10 cellular contexts compared by ENCODE assay signal in the genomic region with DNA sequence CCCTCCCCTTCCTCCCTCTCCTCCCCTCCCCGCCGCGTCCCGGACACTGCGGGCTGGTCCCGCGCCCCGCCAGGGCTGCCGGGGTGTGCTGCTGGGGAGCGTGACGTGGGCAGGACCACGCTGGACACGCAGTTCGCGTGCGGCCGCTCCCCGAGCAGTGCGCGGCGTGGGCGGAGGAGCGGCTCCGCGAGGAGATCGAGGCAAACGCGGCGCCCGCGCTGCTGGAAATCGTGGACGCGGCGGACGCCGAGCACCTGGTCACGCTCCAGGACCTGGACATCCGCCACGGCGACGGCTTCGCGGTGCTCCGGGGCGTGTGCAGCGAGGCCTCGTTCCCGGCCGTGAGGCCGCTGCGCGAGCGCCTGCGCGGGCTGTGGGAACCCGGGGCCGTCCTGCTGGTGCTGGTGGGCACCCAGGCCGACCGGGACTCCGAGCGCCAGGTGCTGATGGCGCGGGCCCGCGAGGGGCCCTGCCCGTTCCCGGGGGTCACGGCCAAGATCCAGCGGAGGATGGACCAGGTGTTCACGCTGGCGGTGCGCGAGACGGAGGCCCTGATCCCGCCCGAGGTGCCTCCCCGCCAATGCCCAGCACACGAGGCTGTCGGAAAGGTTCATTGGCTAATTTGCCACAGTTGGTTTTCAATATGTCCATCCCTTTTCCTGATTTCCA.
DNase-seq lines count a peak whose midpoint lies in the region; ATAC-seq and TF ChIP-seq lines count a peak whose summit lies in the region.
"Had no signal": no experiment of that assay in that cellular context is flagged by ENCODE, and none has a peak within 500 bp of the region (broad histone marks: within the 10 kb centered on the region; RNA-seq: fewer than 3 reads in every experiment).

No MANE protein-coding gene starts in this region.

- no peak for TF ChIP-seq EP300 in tibial nerve (IDR thresholded peaks at IDR 0.05)

- H3K9me3 ChIP-seq in mesenchymal stem cell (ENCODE audit: control insufficient read depth, low read length) = no peaks in the 10 kb centered on the region
- peaks cover 0 to 18% (median 0%) of the 10 kb centered on the region in 4 donors for H3K9me3 ChIP-seq in tibial nerve

- no peaks in the 10 kb centered on the region for H3K79me1 ChIP-seq in mesenchymal stem cell (replicated peaks; ENCODE audit: low read length, poor library complexity, severe bottlenecking)

- TF ChIP-seq POLR2A in tibial nerve (IDR thresholded peaks at IDR 0.05) (peak in 1 of 2 donors; percentile 47), GM18505 (IDR thresholded peaks at IDR 0.05; ENCODE audit: borderline replicate concordance, extremely low read depth, insufficient read depth, insufficient read length) (no peak)

- H3K9me3 Mint-ChIP-seq in endothelial cell (ENCODE audit: unreplicated experiment) = peaks cover 6% of the 10 kb centered on the region

- no peak overlapping the region for H2AK5ac ChIP-seq in mesenchymal stem cell (ENCODE audit: low read length, severe bottlenecking)

- H2BK15ac ChIP-seq in mesenchymal stem cell (ENCODE audit: low read depth, poor library complexity, severe bottlenecking) = peak overlapping the region; percentile 67

- H3K9ac ChIP-seq in mesenchymal stem cell (ENCODE audit: low read length) = peak overlapping the region; percentile 99

- peak overlapping the region; percentile 76 for H2AFZ ChIP-seq in mesenchymal stem cell (ENCODE audit: low read depth, low read length)

- peak overlapping the region in 1 of 2 experiments; percentile 49 for H2BK12ac ChIP-seq in mesenchymal stem cell (ENCODE audit: low read length in 2 of 2)

- H4K91ac ChIP-seq in mesenchymal stem cell (ENCODE audit: low read length) = peak overlapping the region; percentile 86

- H3K27ac ChIP-seq in mesenchymal stem cell (ENCODE audit: low read length, poor library complexity, severe bottlenecking) (no peak overlapping the region), tibial nerve (peak overlapping the region; percentile 44 to 88 (median 83))

- peak overlapping the region; percentile 70 to 85 for H3K18ac ChIP-seq in mesenchymal stem cell (ENCODE audit: low read depth in 1 of 2, low read length in 2 of 2)

- H2BK120ac ChIP-seq in mesenchymal stem cell (ENCODE audit: low read depth, low read length) = peak overlapping the region; percentile 49

- H4K8ac ChIP-seq in mesenchymal stem cell (ENCODE audit: low read length) = peak overlapping the region; percentile 88

- peak overlapping the region in 1 of 2 experiments; percentile 89 for H3K14ac ChIP-seq in mesenchymal stem cell (ENCODE audit: low read length in 2 of 2)

- peak overlapping the region; percentile 49 to 64 for H3K4ac ChIP-seq in mesenchymal stem cell (ENCODE audit: low read depth in 1 of 2, low read length in 2 of 2)

- no peak overlapping the region for H3K27ac Mint-ChIP-seq in endothelial cell (ENCODE audit: unreplicated experiment)

- H3K23ac ChIP-seq in mesenchymal stem cell (ENCODE audit: low read length in 2 of 2) = peak overlapping the region in 1 of 2 experiments; percentile 46

- H3K4me1 ChIP-seq in mesenchymal stem cell (ENCODE audit: control insufficient read depth, insufficient read depth, low read depth, low read length) = peaks cover 12% of the 10 kb centered on the region
- H3K4me1 ChIP-seq in tibial nerve = peaks cover 0 to 39% (median 2%) of the 10 kb centered on the region in 4 donors

- no peaks in the 10 kb centered on the region for H3K36me3 Mint-ChIP-seq in endothelial cell (ENCODE audit: low read depth, unreplicated experiment)

- no peak overlapping the region for H2BK5ac ChIP-seq in mesenchymal stem cell (ENCODE audit: low read depth, low read length, poor library complexity, severe bottlenecking)

- peak overlapping the region; percentile 75 for H3K4me3 Mint-ChIP-seq in endothelial cell (ENCODE audit: unreplicated experiment)

- peak overlapping the region; percentile 51 to 73 for H3K4me3 ChIP-seq in mesenchymal stem cell (ENCODE audit: insufficient read depth in 1 of 2, low read depth in 1 of 2, low read length in 2 of 2)
- peak overlapping the region; percentile 42 to 60 (median 46) for H3K4me3 ChIP-seq in tibial nerve

- WGBS in mesenchymal stem cell = 4% methylated on average over 68 of the region's 80 CpGs
- 4 to 6% methylated on average over 25 to 63 of the region's 80 CpGs for WGBS in tibial nerve, 2 donors

- H3K36me3 ChIP-seq in mesenchymal stem cell (ENCODE audit: control insufficient read depth in 1 of 2, insufficient read depth in 2 of 2, low read depth in 1 of 2, low read length in 2 of 2) = peaks cover 5 to 17% of the 10 kb centered on the region in 2 experiments
- H3K36me3 ChIP-seq in tibial nerve = peaks cover 0 to 12% (median 0%) of the 10 kb centered on the region in 3 donors

- DNase-seq in DMS53 (lab: John Stamatoyannopoulos, UW) (peak; percentile 7), DMS53 treated with DMSO at 0.1 percent for 48 hours (lab: John Stamatoyannopoulos, UW; ENCODE audit: unreplicated experiment) (no peak), endothelial cell (ENCODE audit: low spot score) (peak; percentile 13), mesenchymal stem cell (peak; percentile 29), tibial nerve (ENCODE audit: low spot score in 2 of 2) (no peak), 8988T (no peak)
- DNase-seq in stimulated activated naive CD4-positive, alpha-beta T cell (lab: John Stamatoyannopoulos, UW) = no peak
- DNase-seq: activated effector memory CD4-positive, alpha-beta T cell treated with Interleukin-2 at 50 U/mL for 16 hours; stimulated activated CD8-positive, alpha-beta memory T cell treated with anti-CD3 and anti-CD28 coated beads, Interleukin-4, amount 100 ng/mL, for 48 hours had no signal

- H3K27me3 ChIP-seq in mesenchymal stem cell (ENCODE audit: control insufficient read depth in 1 of 2, insufficient read depth in 1 of 2, low read length in 2 of 2) = peaks cover 0 to 44% of the 10 kb centered on the region in 2 experiments
- peaks cover 0 to 25% of the 10 kb centered on the region in 2 donors for H3K27me3 ChIP-seq in tibial nerve

- peaks cover 5% of the 10 kb centered on the region for H3K27me3 Mint-ChIP-seq in endothelial cell (ENCODE audit: unreplicated experiment)

- TF ChIP-seq CTCF in endothelial cell (IDR thresholded peaks at IDR 0.05; ENCODE audit: unreplicated experiment) (no peak), tibial nerve (IDR thresholded peaks at IDR 0.05) (no peak)

- H3K4me1 Mint-ChIP-seq in endothelial cell (ENCODE audit: unreplicated experiment) = no peaks in the 10 kb centered on the region

- H3K4me2 ChIP-seq in mesenchymal stem cell (ENCODE audit: low read length, poor library complexity, severe bottlenecking) = peak overlapping the region; percentile 87

- ATAC-seq in GM18505 (IDR thresholded peaks at IDR 0.05; ENCODE audit: unreplicated experiment) = no peak

Comparison
In these comparisons a context has a peak if more than half of its experiments do, and no peak if none do; other contexts are left out.
1. DNase-seq: peak in DMS53 (single experiment), endothelial cell (single experiment) and mesenchymal stem cell (single experiment); none in DMS53 treated with DMSO at 0.1 percent for 48 hours (single experiment), tibial nerve (0 of 2), 8988T (single experiment) and stimulated activated naive CD4-positive, alpha-beta T cell (0 of 6).